ENCODE assay signal across 8 cellular contexts in genomic region chr2:216023055-216023648, GRCh38. TPM values are rescaled to one million over a fixed set of nuclear protein-coding genes. Genes with fewer than 3 reads are reported as not detected.
DNase-seq lines count a peak whose midpoint lies in the region; ATAC-seq and TF ChIP-seq lines count a peak whose summit lies in the region.

No MANE protein-coding gene starts in this region.

- H3K4me1 Mint-ChIP-seq in osteocyte (ENCODE audit: unreplicated experiment): no peaks in the 10 kb centered on the region

- H3K27me3 Mint-ChIP-seq in osteocyte (ENCODE audit: unreplicated experiment): no peaks in the 10 kb centered on the region

- H3K9me3 Mint-ChIP-seq in osteocyte (ENCODE audit: unreplicated experiment): no peaks in the 10 kb centered on the region

- peak; percentile 61 for DNase-seq in NCI-H1694 treated with DMSO at 0.1 percent for 48 hours (lab: John Stamatoyannopoulos, UW)
- peak; percentile 34 for DNase-seq in activated CD4-positive, alpha-beta T cell treated with anti-CD3 and anti-CD28 coated beads, Interleukin-2, amount 50 U/mL, for 1 hour
- DNase-seq in epithelial cell of proximal tubule (ENCODE audit: low read depth): no peak
- DNase-seq in osteocyte (ENCODE audit: extremely low spot score, unreplicated experiment): no peak
- DNase-seq in NK-92 (lab: John Stamatoyannopoulos, UW; ENCODE audit: unreplicated experiment): no peak

- H3K27ac ChIP-seq in C4-2B: no peak overlapping the region

- peaks cover 1% of the 10 kb centered on the region for H3K36me3 Mint-ChIP-seq in osteocyte (ENCODE audit: unreplicated experiment)

- H3K4me3 Mint-ChIP-seq in osteocyte (ENCODE audit: unreplicated experiment): no peak overlapping the region

- ATAC-seq in GM18505 (IDR thresholded peaks at IDR 0.05; ENCODE audit: unreplicated experiment): peak; percentile 83
- peak; percentile 92 for ATAC-seq in HG02870 (IDR thresholded peaks at IDR 0.05; ENCODE audit: unreplicated experiment)

- no peak overlapping the region for H3K27ac Mint-ChIP-seq in osteocyte (ENCODE audit: unreplicated experiment)

- TF ChIP-seq POLR2A in GM18505 (IDR thresholded peaks at IDR 0.05; ENCODE audit: borderline replicate concordance, extremely low read depth, insufficient read depth, insufficient read length): no peak

- no peak overlapping the region for H3K4me3 ChIP-seq in epithelial cell of proximal tubule (ENCODE audit: low read depth, low read length)

- peak; percentile 81 for TF ChIP-seq CTCF in C4-2B (conservative IDR thresholded peaks at IDR 0.05)
- TF ChIP-seq CTCF in epithelial cell of proximal tubule (conservative IDR thresholded peaks at IDR 0.05; ENCODE audit: low read depth, low read length): peak; percentile 77
- TF ChIP-seq CTCF in osteocyte (IDR thresholded peaks at IDR 0.05): peak; percentile 71

RNA-seq across cellular contexts. Expression of gene MREG, which starts 9.8 kb away (rescaled TPM):
- total RNA-seq in epithelial cell of proximal tubule (12.7 and 22.1 TPM in 2 replicates), osteocyte (2.8 and 4.0 TPM in 2 replicates)

RNA-seq across cellular contexts. Expression of gene PECR, which starts 58.5 kb away (rescaled TPM):
- total RNA-seq in epithelial cell of proximal tubule (12.3 and 16.7 TPM in 2 replicates), osteocyte (6.6 and 9.0 TPM in 2 replicates)

RNA-seq across cellular contexts. Expression of gene TMEM169, which starts 58.6 kb away (rescaled TPM):
- total RNA-seq in epithelial cell of proximal tubule (2.9 and 3.1 TPM in 2 replicates), osteocyte (1.5 and 2.3 TPM in 2 replicates)

Comparison
In these comparisons a context has a peak if more than half of its experiments do, and no peak if none do; other contexts are left out.
1. DNase-seq: peak in NCI-H1694 treated with DMSO at 0.1 percent for 48 hours (single experiment) and activated CD4-positive, alpha-beta T cell treated with anti-CD3 and anti-CD28 coated beads, Interleukin-2, amount 50 U/mL, for 1 hour (single experiment); none in epithelial cell of proximal tubule (single experiment), osteocyte (single experiment) and NK-92 (single experiment).
2. Peak in every context shown above with its lines, with median percentiles within 50 percentile points of each other: CTCF ChIP-seq.